8 cellular contexts compared by ENCODE assay signal in the genomic region with DNA sequence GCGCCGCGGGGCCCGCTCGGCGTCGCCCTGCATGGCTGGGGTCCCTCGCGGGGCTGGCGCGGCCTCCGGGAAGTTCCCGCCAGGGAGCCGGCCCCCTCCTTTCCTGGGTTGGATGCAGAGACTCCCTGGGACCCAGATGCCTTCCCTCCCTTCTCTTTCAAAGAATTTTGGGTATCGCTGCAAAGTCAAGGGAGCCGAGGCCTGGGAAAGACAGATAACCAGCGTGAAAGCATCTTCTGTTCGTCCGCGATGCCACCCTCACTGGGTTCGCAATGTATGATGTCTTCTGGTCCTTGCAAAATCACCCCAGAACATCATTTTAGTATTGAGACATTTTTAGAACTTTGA. TPM values are rescaled to one million over a fixed set of nuclear protein-coding genes. Genes with fewer than 3 reads are reported as not detected.
DNase-seq lines count a peak whose midpoint lies in the region; ATAC-seq, FAIRE-seq and TF ChIP-seq lines count a peak whose summit lies in the region.

No MANE protein-coding gene starts in this region.

- peaks cover 19% of the 10 kb centered on the region for H3K27me3 ChIP-seq in keratinocyte (ENCODE audit: control insufficient read depth, extremely low read depth, insufficient read depth, low read length)
- no peaks in the 10 kb centered on the region for H3K27me3 ChIP-seq in thyroid gland

- TF ChIP-seq POLR2A in thyroid gland (IDR thresholded peaks at IDR 0.05), result no peak

- H3K27ac ChIP-seq in keratinocyte (ENCODE audit: control insufficient read depth, insufficient read depth, low read length) (no peak overlapping the region), thyroid gland (peak overlapping the region; percentile 70 to 91 (median 79))

- peak overlapping the region; percentile 52 for H3K4me2 ChIP-seq in keratinocyte (ENCODE audit: control insufficient read depth, extremely low read depth, insufficient read depth, low read depth, low read length)

- CTCF ChIA-PET in WTC11 (lab: Charles Lee), result interaction anchor here (0.6 to 1.4 kb wide), 3 partner anchors 13 to 44 kb away, joined by 3 to 6 read pairs (median 5); no protein-coding TSS in a partner anchor

- H3K4me3 ChIP-seq in keratinocyte (ENCODE audit: control insufficient read depth in 2 of 3, extremely low read depth in 1 of 3, insufficient read depth in 2 of 3, low read depth in 1 of 3, low read length in 3 of 3) (peak overlapping the region in 1 of 3 experiments; percentile 36), thyroid gland (replicated peaks in 1 of 3) (peak overlapping the region in 2 of 3 donors; percentile 1 to 31)

- H3K79me2 ChIP-seq in keratinocyte (ENCODE audit: control insufficient read depth, insufficient read depth, low read length), result no peaks in the 10 kb centered on the region

- H3K4me1 ChIP-seq in keratinocyte (ENCODE audit: control insufficient read depth, extremely low read depth, insufficient read depth, low read length) (no peaks in the 10 kb centered on the region), thyroid gland (peaks cover 0 to 7% of the 10 kb centered on the region in 2 donors)

- no peak overlapping the region for H3K9ac ChIP-seq in keratinocyte (ENCODE audit: control insufficient read depth, extremely low read depth, insufficient read depth, low read length)

- no peak overlapping the region for H3K27ac Mint-ChIP-seq in activated T-cell treated with anti-CD3 and anti-CD28 coated beads, Interleukin-2, amount 50 U/mL, for 24 hours
- H3K27ac Mint-ChIP-seq in WTC11, result no peak overlapping the region

- no peaks in the 10 kb centered on the region for H3K9me3 ChIP-seq in keratinocyte (ENCODE audit: control insufficient read depth, low read depth, low read length)
- no peaks in the 10 kb centered on the region for H3K9me3 ChIP-seq in thyroid gland

- no peak for ATAC-seq in WTC11

- H3K36me3 ChIP-seq in keratinocyte (ENCODE audit: control insufficient read depth in 2 of 2, extremely low read depth in 1 of 2, insufficient read depth in 2 of 2, low read length in 2 of 2) (no peaks in the 10 kb centered on the region), thyroid gland (no peaks in the 10 kb centered on the region)

- H3K4me3 Mint-ChIP-seq in activated T-cell treated with anti-CD3 and anti-CD28 coated beads, Interleukin-2, amount 50 U/mL, for 24 hours, result peak overlapping the region; percentile 53
- peak overlapping the region; percentile 61 for H3K4me3 Mint-ChIP-seq in WTC11

- no peaks in the 10 kb centered on the region for H4K20me1 ChIP-seq in keratinocyte (ENCODE audit: control insufficient read depth, extremely low read depth, insufficient read depth, low read length)

- intact Hi-C loops in thyroid gland (cut with DNase I), result no loop called here

- 19 to 42% methylated on average over 10 to 21 of the region's 21 CpGs for WGBS in thyroid gland, 2 donors

- POLR2A ChIA-PET in WTC11 (lab: Charles Lee), result no interaction called here

- FAIRE-seq in keratinocyte (lab: Jason Lieb, UNC), result no peak

- H3K36me3 Mint-ChIP-seq in activated T-cell treated with anti-CD3 and anti-CD28 coated beads, Interleukin-2, amount 50 U/mL, for 24 hours (ENCODE audit: low read depth), result no peaks in the 10 kb centered on the region
- H3K36me3 Mint-ChIP-seq in WTC11, result peaks cover 4% of the 10 kb centered on the region; the same call in 1 of the 2 replicates

- TF ChIP-seq CTCF in WTC11 (IDR thresholded peaks at IDR 0.05) (no peak), keratinocyte (optimal IDR thresholded peaks at IDR 0.05 in 1 of 3, IDR thresholded peaks at IDR 0.05 in 1 of 3, conservative IDR thresholded peaks at IDR 0.05 in 1 of 3; ENCODE audit: extremely low read depth in 1 of 3, insufficient read depth in 2 of 3, low read length in 3 of 3) (no peak), thyroid gland (IDR thresholded peaks at IDR 0.05) (no peak)

- peaks cover 4% of the 10 kb centered on the region for H3K9me3 Mint-ChIP-seq in activated T-cell treated with anti-CD3 and anti-CD28 coated beads, Interleukin-2, amount 50 U/mL, for 24 hours
- H3K9me3 Mint-ChIP-seq in WTC11, result peaks cover 5% of the 10 kb centered on the region

- H3K4me1 Mint-ChIP-seq in activated T-cell treated with anti-CD3 and anti-CD28 coated beads, Interleukin-2, amount 50 U/mL, for 24 hours (ENCODE audit: low read depth), result peaks cover 5% of the 10 kb centered on the region
- peaks cover 2% of the 10 kb centered on the region; the same call in 1 of the 2 replicates for H3K4me1 Mint-ChIP-seq in WTC11

- no peaks in the 10 kb centered on the region for H3K9me1 ChIP-seq in keratinocyte (ENCODE audit: control insufficient read depth, extremely low read depth, insufficient read depth, low read length)

- H3K27me3 Mint-ChIP-seq in activated T-cell treated with anti-CD3 and anti-CD28 coated beads, Interleukin-2, amount 50 U/mL, for 24 hours, result peaks cover 76% of the 10 kb centered on the region
- peaks cover 70% of the 10 kb centered on the region for H3K27me3 Mint-ChIP-seq in WTC11 (ENCODE audit: low read depth)

- dilution Hi-C loops in keratinocyte (cut with MboI; ENCODE audit: extremely low pct_ligation_motif_present, low sequenced_read_pairs), result no loop called here

- no peak overlapping the region for H2AFZ ChIP-seq in keratinocyte (ENCODE audit: control insufficient read depth, low read length)

- DNase-seq in activated T-cell treated with anti-CD3 and anti-CD28 coated beads, Interleukin-2, amount 50 U/mL, for 24 hours, result peak; percentile 37
- no peak for DNase-seq in activated T-cell treated with anti-CD3 and anti-CD28 coated beads, Interleukin-2, amount 50 U/mL, for 48 hours
- no peak for DNase-seq in WTC11 (ENCODE audit: low spot score)
- no peak for DNase-seq in keratinocyte (ENCODE audit: low read depth, low spot score)
- DNase-seq in thyroid gland, result no peak
- DNase-seq in NCI-H524 treated with DMSO at 0.1 percent for 48 hours (lab: John Stamatoyannopoulos, UW), result no peak
- no peak for DNase-seq in DMS79 treated with DMSO at 0.1 percent for 48 hours (lab: John Stamatoyannopoulos, UW)
- DNase-seq in stimulated activated CD4-positive, alpha-beta T cell treated with anti-CD3 and anti-CD28 coated beads, Interleukin-12 subunit alpha, Interleukin-12 subunit beta, amount 100 ng/mL, for 4 hours, result no peak

TF ChIP-seq in WTC11, 78 proteins besides CTCF, POLR2A, EP300 and RAD21 (continues in another document):
- TF ChIP-seq PRRX2 (CRISPR knock-in tag; IDR thresholded peaks at IDR 0.05), result no peak
- no peak for TF ChIP-seq ZNF671 (CRISPR knock-in tag; IDR thresholded peaks at IDR 0.05)
- TF ChIP-seq SMAD4 (CRISPR knock-in tag; IDR thresholded peaks at IDR 0.05), result no peak
- no peak for TF ChIP-seq ZNF416 (CRISPR knock-in tag; IDR thresholded peaks at IDR 0.05)
- TF ChIP-seq ATF1 (CRISPR knock-in tag; IDR thresholded peaks at IDR 0.05), result no peak
- TF ChIP-seq ELF4 (CRISPR knock-in tag; IDR thresholded peaks at IDR 0.05; ENCODE audit: low read depth), result no peak
- TF ChIP-seq USF1 (CRISPR knock-in tag; IDR thresholded peaks at IDR 0.05), result no peak
- TF ChIP-seq EMX1 (CRISPR knock-in tag; IDR thresholded peaks at IDR 0.05), result no peak
- TF ChIP-seq JUN (CRISPR knock-in tag; IDR thresholded peaks at IDR 0.05), result no peak
- no peak for TF ChIP-seq ZNF396 (CRISPR knock-in tag; IDR thresholded peaks at IDR 0.05; ENCODE audit: borderline replicate concordance)
- TF ChIP-seq CREM (CRISPR knock-in tag; IDR thresholded peaks at IDR 0.05), result 0 out of 2 replicates have a peak, but pooled peaks have one; percentile 4
- no peak for TF ChIP-seq TEAD4 (CRISPR knock-in tag; IDR thresholded peaks at IDR 0.05)
- no peak; the same call in 1 of the 2 replicates for TF ChIP-seq SP1 (CRISPR knock-in tag; conservative IDR thresholded peaks at IDR 0.05)
- peak; percentile 34; the same call in 1 of the 2 replicates for TF ChIP-seq ZNF423 (CRISPR knock-in tag; IDR thresholded peaks at IDR 0.05)

RNA-seq across cellular contexts. Expression of gene IRAK3, which starts 0.4 kb away (rescaled TPM):
- total RNA-seq in WTC11 (2021) (0.70 to 0.92 TPM (median 0.89 TPM) in 3 replicates), thyroid gland (10 to 100 TPM in 3 of 4 donors, 1 to 10 TPM in 1; 8.0 to 26.6 (median 17.6) TPM)
- polyA plus RNA-seq in keratinocyte, result 0.06 to 0.17 TPM (median 0.07 TPM) in 3 replicates
- not detected for polyA plus RNA-seq in keratinocyte (2011; ENCODE audit: low read depth)
- 0.04 and 0.05 TPM in 2 replicates for polyA plus RNA-seq in keratinocyte (2011; cell fraction: cytosol; rRNA removed)
- polyA plus RNA-seq in keratinocyte (2011; cell fraction: nucleus; rRNA removed), result 0.08 TPM in 2 replicates
- 0.08 TPM in 1 of 2 replicates, not detected in the other for polyA plus RNA-seq in keratinocyte (2012; ENCODE audit: low replicate concordance)
- 0.22 TPM in 1 of 3 replicates, not detected in the others for polyA minus RNA-seq in keratinocyte
- not detected for polyA minus RNA-seq in keratinocyte (2011; cell fraction: cytosol; rRNA and poly(A)+ RNA removed)
- polyA minus RNA-seq in keratinocyte (2011; cell fraction: nucleus; rRNA and poly(A)+ RNA removed), result not detected in 2 replicates

RNA-seq across cellular contexts. Expression of gene TMBIM4, which starts 19.7 kb away (rescaled TPM):
- 29.8 to 41.9 TPM (median 37.8 TPM) in 3 replicates for total RNA-seq in WTC11 (2021)
- polyA plus RNA-seq in keratinocyte, result 77.2 to 111 TPM (median 106 TPM) in 3 replicates
- 12.3 TPM for polyA plus RNA-seq in keratinocyte (2011; ENCODE audit: low read depth)
- polyA plus RNA-seq in keratinocyte (2011; cell fraction: cytosol; rRNA removed), result 58.9 and 74.6 TPM in 2 replicates
- 59.6 and 95.5 TPM in 2 replicates for polyA plus RNA-seq in keratinocyte (2011; cell fraction: nucleus; rRNA removed)
- 47.5 and 70.1 TPM in 2 replicates for polyA plus RNA-seq in keratinocyte (2012; ENCODE audit: low replicate concordance)
- polyA minus RNA-seq in keratinocyte, result 19.3 to 40.9 TPM (median 30.2 TPM) in 3 replicates
- polyA minus RNA-seq in keratinocyte (2011; cell fraction: cytosol; rRNA and poly(A)+ RNA removed), result 108 TPM
- polyA minus RNA-seq in keratinocyte (2011; cell fraction: nucleus; rRNA and poly(A)+ RNA removed), result 11.3 and 24.4 TPM in 2 replicates
- 100 to 1,000 TPM; 186 to 322 (median 242) TPM for total RNA-seq in thyroid gland

RNA-seq across cellular contexts. Expression of gene LLPH, which starts 58.9 kb away (rescaled TPM):
- 26.5 to 31.5 TPM (median 29.7 TPM) in 3 replicates for total RNA-seq in WTC11 (2021)
- polyA plus RNA-seq in keratinocyte, result 15.0 to 36.6 TPM (median 20.5 TPM) in 3 replicates
- polyA plus RNA-seq in keratinocyte (2011; ENCODE audit: low read depth), result 58.7 TPM
- polyA plus RNA-seq in keratinocyte (2011; cell fraction: cytosol; rRNA removed), result 22.2 and 38.4 TPM in 2 replicates
- 11.6 and 18.0 TPM in 2 replicates for polyA plus RNA-seq in keratinocyte (2011; cell fraction: nucleus; rRNA removed)
- polyA plus RNA-seq in keratinocyte (2012; ENCODE audit: low replicate concordance), result 30.4 and 45.6 TPM in 2 replicates
- 0.26 to 4.0 TPM (median 0.99 TPM) in 3 replicates for polyA minus RNA-seq in keratinocyte
- polyA minus RNA-seq in keratinocyte (2011; cell fraction: cytosol; rRNA and poly(A)+ RNA removed), result 1.9 TPM
- polyA minus RNA-seq in keratinocyte (2011; cell fraction: nucleus; rRNA and poly(A)+ RNA removed), result 1.2 and 2.3 TPM in 2 replicates
- total RNA-seq in thyroid gland, result 10 to 100 TPM in 1 of 4 donors, 1 to 10 TPM in 3; 4.5 to 15.0 (median 6.3) TPM
